9 cellular contexts compared by ENCODE assay signal in the genomic region with DNA sequence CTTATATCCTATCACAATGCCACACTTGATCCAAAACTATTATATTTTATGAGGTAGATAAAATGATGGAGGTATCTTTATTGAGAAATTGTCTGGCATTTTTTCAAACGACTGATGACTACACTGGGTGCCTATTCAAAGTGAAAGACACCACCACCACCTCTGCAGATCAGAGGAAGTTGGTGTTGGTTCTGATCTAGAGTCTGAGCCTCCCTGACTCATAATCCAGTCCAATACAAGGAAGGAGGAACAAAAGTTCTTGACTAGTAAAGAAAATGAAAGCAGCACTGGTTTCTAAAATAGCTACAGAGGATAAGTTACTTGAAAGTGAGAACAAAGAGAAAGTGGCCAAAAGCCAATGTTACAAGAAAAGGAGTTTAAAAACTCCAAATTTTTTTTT.
DNase-seq lines count a peak whose midpoint lies in the region; ATAC-seq and TF ChIP-seq lines count a peak whose summit lies in the region.
"Had no signal": no experiment of that assay in that cellular context is flagged by ENCODE, and none has a peak within 500 bp of the region (broad histone marks: within the 10 kb centered on the region; RNA-seq: fewer than 3 reads in every experiment).

No MANE protein-coding gene starts in this region.

- intact Hi-C loops in mucosa of descending colon (cut with DNase I, micrococcal nuclease), result no loop called here

- H3K4me1 ChIP-seq in mucosa of descending colon (ENCODE audit: low read depth), result no peaks in the 10 kb centered on the region

- H3K36me3 ChIP-seq in mucosa of descending colon (ENCODE audit: low read depth), result no peaks in the 10 kb centered on the region

- no peaks in the 10 kb centered on the region for H3K9me3 ChIP-seq in mucosa of descending colon

- DNase-seq in mucosa of descending colon, result no peak
- DNase-seq in C1 segment of cervical spinal cord (lab: John Stamatoyannopoulos, UW), result no peak
- DNase-seq in NK-92 treated with Interleukin-12 subunit alpha and Interleukin-12 subunit beta, amount 100 ng/mL, for 24 hours (lab: John Stamatoyannopoulos, UW), result no peak
- DNase-seq in SKM-1 treated with dmso at 0.1 percent for 144 hours (lab: John Stamatoyannopoulos, UW; ENCODE audit: unreplicated experiment), result no peak
- no peak for DNase-seq in NCI-H524 treated with DMSO at 0.1 percent for 48 hours (lab: John Stamatoyannopoulos, UW)
- DNase-seq: SHP77 had no signal

- no peak for TF ChIP-seq CTCF in mucosa of descending colon (IDR thresholded peaks at IDR 0.05)

- H3K4me3 ChIP-seq in mucosa of descending colon, result no peak overlapping the region

- ATAC-seq in GM18858 (IDR thresholded peaks at IDR 0.05; ENCODE audit: unreplicated experiment) (peak; percentile 93), GM21717 (IDR thresholded peaks at IDR 0.05; ENCODE audit: unreplicated experiment) (peak; percentile 97), HG03520 (IDR thresholded peaks at IDR 0.05; ENCODE audit: unreplicated experiment) (peak; percentile 95), mucosa of descending colon (peak; percentile 31)

Comparison
In these comparisons a context has a peak if more than half of its experiments do, and no peak if none do; other contexts are left out.
1. ATAC-seq: peak in every context shown above with its lines; median percentile 97 in GM21717; 95 in HG03520; 93 in GM18858; 31 in mucosa of descending colon.